In the genomic region with DNA sequence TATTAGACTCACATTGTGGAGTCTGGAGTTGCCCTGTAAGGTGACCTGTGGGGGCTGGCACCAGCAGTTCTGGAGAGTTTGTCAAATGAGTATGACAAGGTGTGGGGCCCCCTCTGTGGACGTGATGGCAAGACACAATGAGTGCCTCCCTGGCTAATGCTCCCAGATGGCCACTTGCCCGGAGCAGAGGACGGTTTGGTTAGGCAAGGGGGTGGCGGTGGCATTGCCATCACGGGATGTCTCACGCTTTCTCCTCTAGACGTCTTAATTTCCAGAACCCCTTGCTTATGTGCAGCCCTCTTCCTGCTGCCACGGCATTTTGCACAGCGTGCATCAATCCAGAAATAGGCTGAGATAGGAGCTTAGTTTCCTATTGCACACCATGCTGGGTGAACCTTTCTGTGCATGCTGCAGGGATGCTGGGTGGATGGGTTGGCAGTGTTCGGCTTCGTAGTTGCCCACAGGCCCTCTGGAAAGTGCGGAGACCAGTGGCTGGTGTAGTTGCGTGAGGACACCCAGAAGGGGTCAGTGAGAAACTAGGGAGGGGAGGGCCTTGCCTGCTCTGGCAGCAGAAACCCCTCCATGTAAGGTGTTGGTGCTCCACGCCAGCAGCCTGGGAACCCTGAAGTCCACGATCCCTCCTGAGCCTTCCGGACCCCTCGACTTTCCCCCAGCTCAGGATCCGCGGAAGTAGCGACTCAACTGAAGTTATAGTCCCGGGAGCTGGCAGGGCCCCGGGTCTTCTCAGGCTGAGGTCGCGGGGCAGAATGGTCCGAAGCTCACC, we compare ENCODE assay signal across 8 cellular contexts. TPM values are rescaled to one million over a fixed set of nuclear protein-coding genes. Genes with fewer than 3 reads are reported as not detected.
DNase-seq lines count a peak whose midpoint lies in the region; ATAC-seq and TF ChIP-seq lines count a peak whose summit lies in the region.

No MANE protein-coding gene starts in this region.

- H3K27ac Mint-ChIP-seq in activated naive CD4-positive, alpha-beta T cell treated with anti-CD3 and anti-CD28 coated beads, Interleukin-2, amount 50 U/mL, for 24 hours, result peak overlapping the region; percentile 100

- 13 to 14% methylated on average over 25 of the region's 25 CpGs for WGBS in heart right ventricle, 2 donors
- WGBS in prostate gland, result 9% methylated on average over 25 of the region's 25 CpGs

- H3K4me1 Mint-ChIP-seq in activated naive CD4-positive, alpha-beta T cell treated with anti-CD3 and anti-CD28 coated beads, Interleukin-2, amount 50 U/mL, for 24 hours, result peaks cover 48% of the 10 kb centered on the region

- TF ChIP-seq CTCF in NB4 (IDR thresholded peaks at IDR 0.05; ENCODE audit: low read depth, low read length), result peak; percentile 1
- TF ChIP-seq CTCF in heart right ventricle (IDR thresholded peaks at IDR 0.05), result peak in 1 of 9 donors; percentile 12
- TF ChIP-seq CTCF in prostate gland (IDR thresholded peaks at IDR 0.05), result no peak

- H3K36me3 Mint-ChIP-seq in activated naive CD4-positive, alpha-beta T cell treated with anti-CD3 and anti-CD28 coated beads, Interleukin-2, amount 50 U/mL, for 24 hours, result peaks cover 2% of the 10 kb centered on the region

- H3K27me3 Mint-ChIP-seq in activated naive CD4-positive, alpha-beta T cell treated with anti-CD3 and anti-CD28 coated beads, Interleukin-2, amount 50 U/mL, for 24 hours, result no peaks in the 10 kb centered on the region

- peak overlapping the region; percentile 96 for H3K4me3 Mint-ChIP-seq in activated naive CD4-positive, alpha-beta T cell treated with anti-CD3 and anti-CD28 coated beads, Interleukin-2, amount 50 U/mL, for 24 hours

- peaks cover 7 to 46% (median 26%) of the 10 kb centered on the region in 9 donors for H3K4me1 ChIP-seq in heart right ventricle
- H3K4me1 ChIP-seq in prostate gland (replicated peaks), result no peaks in the 10 kb centered on the region

- H3K9me3 Mint-ChIP-seq in activated naive CD4-positive, alpha-beta T cell treated with anti-CD3 and anti-CD28 coated beads, Interleukin-2, amount 50 U/mL, for 24 hours, result no peaks in the 10 kb centered on the region

- H3K36me3 ChIP-seq in heart right ventricle (no peaks in the 10 kb centered on the region), prostate gland (no peaks in the 10 kb centered on the region)

- DNase-seq in stimulated activated naive CD4-positive, alpha-beta T cell (lab: John Stamatoyannopoulos, UW), result peak in 4 of 6 experiments; percentile 18 to 69 (median 49)
- no peak for DNase-seq in stimulated activated naive CD4-positive, alpha-beta T cell treated with Interleukin-2 at 50 U/mL for 16 hours (lab: John Stamatoyannopoulos, UW)
- DNase-seq in NB4 (ENCODE audit: low read depth) (peak; percentile 53), heart right ventricle (no peak), prostate gland (ENCODE audit: low spot score) (no peak), HPDE6-E6E7 (ENCODE audit: extremely low spot score) (no peak)
- no peak for DNase-seq in central memory CD4-positive, alpha-beta T cell

- H3K4me3 ChIP-seq in NB4 (ENCODE audit: low read depth, low read length) (peak overlapping the region; percentile 77), heart right ventricle (peak overlapping the region; percentile 46 to 90 (median 79)), prostate gland (peak overlapping the region; percentile 57 to 71)

- no peak for TF ChIP-seq POLR2A in NB4 (IDR thresholded peaks at IDR 0.05; ENCODE audit: extremely low read depth, insufficient read length)
- no peak for TF ChIP-seq POLR2A in prostate gland (IDR thresholded peaks at IDR 0.05)

- H3K9me3 ChIP-seq in heart right ventricle (no peaks in the 10 kb centered on the region), prostate gland (no peaks in the 10 kb centered on the region)

- H3K27ac ChIP-seq in heart right ventricle (peak overlapping the region; percentile 79 to 97 (median 94)), prostate gland (peak overlapping the region; percentile 85 to 88)

- H3K27me3 ChIP-seq in heart right ventricle, result no peaks in the 10 kb centered on the region
- H3K27me3 ChIP-seq in prostate gland (replicated peaks; ENCODE audit: insufficient read depth), result no peaks in the 10 kb centered on the region

- intact Hi-C loops in heart right ventricle (cut with DNase I) (loop anchor here in 5 of 10 donors (2.0 to 5.0 kb wide), 4 partner anchors 31 to 204 kb away; a partner anchor contains a TSS), prostate gland (cut with DNase I) (no loop called here)

- ATAC-seq in heart right ventricle, result peak in 6 of 8 donors; percentile 1 to 32 (median 2)

RNA-seq across cellular contexts. Expression of a gene that starts 18.1 kb away (rescaled TPM):
- total RNA-seq in heart right ventricle (10 to 100 TPM; 13.7 to 23.6 (median 16.3) TPM), prostate gland (10 to 100 TPM; 63.7 to 64.4 TPM)
- 1 to 10 TPM; 8.5 to 9.9 TPM for polyA plus RNA-seq in heart right ventricle

RNA-seq across cellular contexts. Expression of a gene that starts 44.2 kb away (rescaled TPM):
- total RNA-seq in heart right ventricle (under 1 TPM in 2 of 10 donors, not detected in 8; 0.13 to 0.37 TPM), prostate gland (1 to 10 TPM in 1 of 2 donors, not detected in 1; 3.9 TPM)
- not detected for polyA plus RNA-seq in heart right ventricle

RNA-seq across cellular contexts. Expression of a gene that starts 49.6 kb away (rescaled TPM):
- under 1 TPM in 3 of 10 donors, not detected in 7; 0.31 to 0.70 (median 0.64) TPM for total RNA-seq in heart right ventricle
- polyA plus RNA-seq in heart right ventricle, result under 1 TPM; 0.61 to 0.66 TPM
- 1 to 10 TPM in 1 of 2 donors, not detected in 1; 3.5 TPM for total RNA-seq in prostate gland

Comparison
In these comparisons a context has a peak if more than half of its experiments do, and no peak if none do; other contexts are left out.
1. DNase-seq: peak in stimulated activated naive CD4-positive, alpha-beta T cell (4 of 6) and NB4 (single experiment); none in stimulated activated naive CD4-positive, alpha-beta T cell treated with Interleukin-2 at 50 U/mL for 16 hours (single experiment), heart right ventricle (0 of 2), prostate gland (single experiment), central memory CD4-positive, alpha-beta T cell (single experiment) and HPDE6-E6E7 (single experiment).
2. Peak in every context shown above with its lines, with median percentiles within 50 percentile points of each other: H3K4me3 ChIP-seq.